Comparison of ENCODE assay signal across 13 cellular contexts in the genomic region with DNA sequence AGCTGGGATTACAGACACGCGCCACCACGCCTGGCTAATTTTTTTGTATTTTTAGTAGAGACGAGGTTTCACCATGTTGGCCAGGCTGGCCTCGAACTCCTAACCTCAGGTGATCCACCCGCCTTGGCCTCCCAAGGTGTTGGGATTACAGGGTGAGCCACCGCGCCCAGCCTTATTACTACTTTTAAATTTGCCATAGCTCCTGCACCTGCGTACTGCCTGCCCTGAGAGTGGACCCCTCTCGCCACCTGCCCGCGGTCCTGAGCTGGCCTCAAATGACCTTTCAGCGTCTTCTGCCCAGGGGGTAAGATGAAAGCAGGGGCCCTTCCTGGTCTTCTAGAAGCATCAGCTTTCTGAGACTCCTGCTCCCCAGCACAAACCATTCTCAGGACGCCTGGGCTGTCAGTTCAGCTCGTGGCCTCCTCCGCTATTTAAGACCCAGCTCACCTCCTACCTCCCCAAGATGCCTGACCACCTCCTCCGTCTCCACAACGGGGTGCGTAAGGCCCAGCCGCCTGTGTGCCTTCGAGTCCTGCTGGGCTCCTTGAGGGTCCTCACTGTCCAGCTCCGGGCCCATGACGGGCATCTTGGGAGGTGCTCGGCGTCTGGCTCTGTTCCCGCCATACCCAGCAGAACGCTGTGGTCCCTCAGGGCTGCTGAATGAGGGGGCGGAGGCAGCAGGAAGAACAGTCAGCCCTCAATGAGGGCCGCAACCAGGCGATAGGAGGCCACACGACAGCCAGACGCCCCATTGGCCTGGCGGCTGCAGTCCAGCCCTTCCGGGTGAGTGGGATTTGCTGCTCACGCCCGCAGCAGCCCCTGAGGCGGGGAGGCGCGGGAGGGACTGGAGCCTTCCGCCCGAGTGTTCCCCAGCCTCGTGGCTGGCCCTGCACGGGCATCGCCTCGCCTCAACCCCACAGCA.
A peak's percentile ranks its signal among the peaks of the same experiment; 100 is the strongest.
DNase-seq lines count a peak whose midpoint lies in the region; ATAC-seq and TF ChIP-seq lines count a peak whose summit lies in the region.
"Had no signal": no experiment of that assay in that cellular context is flagged by ENCODE, and none has a peak within 500 bp of the region (broad histone marks: within the 10 kb centered on the region; RNA-seq: fewer than 3 reads in every experiment).

No MANE protein-coding gene starts in this region.

- no peak for TF ChIP-seq POLR2A in sigmoid colon (IDR thresholded peaks at IDR 0.05)

- 67 to 75% methylated on average over 45 of the region's 45 CpGs for WGBS in sigmoid colon, 2 donors

- no peak for TF ChIP-seq EP300 in sigmoid colon (IDR thresholded peaks at IDR 0.05)

- no peak overlapping the region for H3K4me3 Mint-ChIP-seq in mesothelial cell of epicardium
- H3K4me3 Mint-ChIP-seq: activated B cell treated with CpG ODN at 0.5 μM for 24 hours; central memory CD8-positive, alpha-beta T cell had no signal

- ATAC-seq in Panc1 (peak; percentile 8; the same call in 1 of the 2 replicates), left lobe of liver (peak; percentile 24), GM21825 (IDR thresholded peaks at IDR 0.05; ENCODE audit: unreplicated experiment) (no peak)

- no peaks in the 10 kb centered on the region for H3K79me2 ChIP-seq in fibroblast of lung (ENCODE audit: control insufficient read depth, insufficient read depth, low read length)

- no peaks in the 10 kb centered on the region for H3K27me3 Mint-ChIP-seq in mesothelial cell of epicardium (ENCODE audit: low read depth)

- TF ChIP-seq CTCF in Panc1 (IDR thresholded peaks at IDR 0.05): no peak
- TF ChIP-seq CTCF in fibroblast of lung (conservative IDR thresholded peaks at IDR 0.05 in 1 of 2, IDR thresholded peaks at IDR 0.05 in 1 of 2; ENCODE audit: low read depth in 1 of 2, low read length in 2 of 2): no peak
- no peak for TF ChIP-seq CTCF in sigmoid colon (IDR thresholded peaks at IDR 0.05)
- no peak for TF ChIP-seq CTCF in mesothelial cell of epicardium (IDR thresholded peaks at IDR 0.05; ENCODE audit: unreplicated experiment)

- intact Hi-C loops in Panc1 (cut with micrococcal nuclease; ENCODE audit: unreplicated experiment) (no loop called here), sigmoid colon (cut with DNase I) (no loop called here)

- no peaks in the 10 kb centered on the region for H3K4me1 Mint-ChIP-seq in mesothelial cell of epicardium
- H3K4me1 Mint-ChIP-seq: activated B cell treated with CpG ODN at 0.5 μM for 24 hours; central memory CD8-positive, alpha-beta T cell had no signal

- H3K36me3 ChIP-seq in Panc1 (ENCODE audit: control insufficient read depth, insufficient read depth, low read length): no peaks in the 10 kb centered on the region
- H3K36me3 ChIP-seq in fibroblast of lung (ENCODE audit: control insufficient read depth, insufficient read depth, low read length): no peaks in the 10 kb centered on the region
- no peaks in the 10 kb centered on the region for H3K36me3 ChIP-seq in sigmoid colon
- H3K36me3 ChIP-seq: BLaER1 had no signal

- DNase-seq in Panc1 (ENCODE audit: low read depth, low spot score) (no peak), fibroblast of lung (ENCODE audit: low read depth in 2 of 2) (peak; percentile 29 to 65), left lobe of liver (ENCODE audit: low spot score) (peak; percentile 41), sigmoid colon (peak; percentile 71), NCI-H146 (lab: John Stamatoyannopoulos, UW) (no peak), mesothelial cell of epicardium (ENCODE audit: low spot score in 2 of 2, unreplicated experiment in 2 of 2) (no peak), ACHN (no peak)
- DNase-seq: activated B cell treated with CpG ODN at 0.5 μM for 24 hours; NCI-H1048; stimulated activated CD4-positive, alpha-beta T cell treated with anti-CD3 and anti-CD28 coated beads, Interleukin-12 subunit alpha, Interleukin-12 subunit beta, amount 100 ng/mL, for 4 hours had no signal

- H3K4me1 ChIP-seq in Panc1 (ENCODE audit: control insufficient read depth, insufficient read depth, low read length) (no peaks in the 10 kb centered on the region), fibroblast of lung (ENCODE audit: control insufficient read depth, extremely low read depth, insufficient read depth, low read length) (no peaks in the 10 kb centered on the region), sigmoid colon (peaks cover 0 to 15% (median 8%) of the 10 kb centered on the region in 4 donors)

- H3K9me3 ChIP-seq in Panc1 (ENCODE audit: control insufficient read depth, insufficient read depth, low read depth, low read length) (no peaks in the 10 kb centered on the region), fibroblast of lung (ENCODE audit: control insufficient read depth, insufficient read depth, low read depth, low read length) (no peaks in the 10 kb centered on the region), sigmoid colon (no peaks in the 10 kb centered on the region)

- no peak overlapping the region for H3K27ac Mint-ChIP-seq in mesothelial cell of epicardium
- H3K27ac Mint-ChIP-seq: activated B cell treated with CpG ODN at 0.5 μM for 24 hours had no signal

- H3K36me3 Mint-ChIP-seq in mesothelial cell of epicardium: no peaks in the 10 kb centered on the region

- no peaks in the 10 kb centered on the region for H4K20me1 ChIP-seq in fibroblast of lung (ENCODE audit: control insufficient read depth, extremely low read depth, insufficient read depth, low read length)
- H4K20me1 ChIP-seq: BLaER1 had no signal

- POLR2A ChIA-PET in Panc1 (lab: Charles Lee): no interaction called here

- H3K27me3 ChIP-seq in Panc1 (ENCODE audit: control insufficient read depth, insufficient read depth, low read length) (no peaks in the 10 kb centered on the region), fibroblast of lung (ENCODE audit: control insufficient read depth, insufficient read depth, low read length) (peaks cover 2% of the 10 kb centered on the region), sigmoid colon (no peaks in the 10 kb centered on the region)
- H3K27me3 ChIP-seq: BLaER1 had no signal

- peaks cover 8% of the 10 kb centered on the region for H3K9me3 Mint-ChIP-seq in mesothelial cell of epicardium

- peak overlapping the region; percentile 55 for H2AFZ ChIP-seq in fibroblast of lung (ENCODE audit: low read length)

- peak overlapping the region; percentile 71 for H3K4me2 ChIP-seq in fibroblast of lung (ENCODE audit: extremely low read depth, insufficient read depth, low read length)
- H3K4me2 ChIP-seq: BLaER1 had no signal

- in situ Hi-C loops in Panc1 (cut with HindIII; ENCODE audit: low pct_unique_long_range_greater_than_20kb, low sequenced_read_pairs): no loop called here
- in situ Hi-C loops in ACHN (cut with HindIII; ENCODE audit: low pct_ligation_motif_present, low pct_unique_long_range_greater_than_20kb, low sequenced_read_pairs): no loop called here

- H3K27ac ChIP-seq in Panc1 (ENCODE audit: low read length): no peak overlapping the region
- no peak overlapping the region for H3K27ac ChIP-seq in fibroblast of lung (ENCODE audit: insufficient read depth, low read length)
- peak overlapping the region in 3 of 4 donors; percentile 50 to 67 (median 56) for H3K27ac ChIP-seq in sigmoid colon
- H3K27ac ChIP-seq: BLaER1 had no signal

- no TSS peak for BruUV-seq in Panc1 (replicated peaks; lab: Mats Ljungman, UMichigan)

- CTCF ChIA-PET in Panc1 (lab: Charles Lee): no interaction called here

- H3K4me3 ChIP-seq in Panc1 (ENCODE audit: low read depth in 2 of 2, low read length in 2 of 2) (no peak overlapping the region), fibroblast of lung (replicated peaks in 1 of 4; ENCODE audit: control extremely low read depth in 1 of 4, insufficient read depth in 1 of 4, low read depth in 3 of 4, low read length in 4 of 4) (peak overlapping the region in 1 of 4 experiments; percentile 14), sigmoid colon (peak overlapping the region in 3 of 4 donors; percentile 21 to 37 (median 35))
- H3K4me3 ChIP-seq: BLaER1 had no signal

- H3K9ac ChIP-seq in fibroblast of lung (ENCODE audit: insufficient read depth, low read length): no peak overlapping the region
- H3K9ac ChIP-seq: BLaER1 had no signal

Comparison
In these comparisons a context has a peak if more than half of its experiments do, and no peak if none do; other contexts are left out.
1. DNase-seq: peak in fibroblast of lung (2 of 2), left lobe of liver (single experiment) and sigmoid colon (single experiment); none in Panc1 (single experiment), NCI-H146 (single experiment), mesothelial cell of epicardium (0 of 2) and ACHN (single experiment).
2. H3K27ac ChIP-seq: peak in sigmoid colon (3 of 4); none in Panc1 (single experiment) and fibroblast of lung (single experiment).
3. H3K4me3 ChIP-seq: peak in sigmoid colon (3 of 4); none in Panc1 (0 of 2).